ENCODE assay signal across 28 cellular contexts in the genomic region with DNA sequence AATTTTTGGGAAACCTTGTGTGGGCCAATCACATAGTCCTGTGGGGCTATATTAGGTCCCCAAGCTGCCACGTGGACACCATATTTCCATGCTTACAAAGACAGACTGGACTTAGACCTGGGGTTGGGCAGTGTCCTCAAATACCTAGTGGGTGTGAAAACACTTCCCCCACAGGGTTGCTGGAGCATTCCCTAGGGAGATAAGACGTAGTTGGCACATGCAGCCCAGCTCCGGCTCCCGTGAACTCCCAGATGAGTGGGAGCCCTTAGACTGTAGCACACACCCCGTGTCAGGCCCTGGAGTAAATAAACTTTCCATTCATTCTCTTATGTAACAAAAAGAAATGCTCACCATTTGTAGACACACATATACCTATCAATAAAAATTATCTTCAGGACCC. TPM values are rescaled to one million over a fixed set of nuclear protein-coding genes. Genes with fewer than 3 reads are reported as not detected.
"Had no signal": no experiment of that assay in that cellular context is flagged by ENCODE, and none has a peak within 500 bp of the region (broad histone marks: within the 10 kb centered on the region; RNA-seq: fewer than 3 reads in every experiment).

No MANE protein-coding gene starts in this region.

- H3K9me3 ChIP-seq: SJCRH30, SK-N-SH had no signal

- H3K4me3 ChIP-seq: cardiac muscle cell, SJCRH30 had no signal

- H3K27me3 ChIP-seq: brain microvascular endothelial cell, cardiac muscle cell, SJCRH30 had no signal

- ATAC-seq: activated CD8-positive, alpha-beta T cell treated with anti-CD3 and anti-CD28 coated beads for 36 hours; activated T-cell treated with anti-CD3 and anti-CD28 coated beads, Interleukin-2, amount 50 U/mL, for 4 hours; Panc1 had no signal

- H3K4me1 ChIP-seq: SJCRH30 had no signal

- DNase-seq: activated CD4-positive, alpha-beta T cell treated with anti-CD3 and anti-CD28 coated beads for 4 hours; activated CD8-positive, alpha-beta T cell treated with anti-CD3 and anti-CD28 coated beads for 36 hours; activated gamma-delta T cell; activated naive CD4-positive, alpha-beta T cell treated with anti-CD3 and anti-CD28 coated beads for 36 hours; activated T-cell treated with anti-CD3 and anti-CD28 coated beads, Interleukin-2, amount 50 U/mL, for 4 hours; brain microvascular endothelial cell; KBM-7; MV-4-11; NCI-H1092 treated with DMSO at 0.1 percent for 48 hours; NCI-H1417 treated with DMSO at 0.1 percent for 48 hours; NCI-H1694; NCI-H2029; NCI-H2107; NCI-H2171 treated with DMSO at 0.1 percent for 48 hours; NCI-H345; NCI-H510A treated with DMSO at 0.1 percent for 48 hours; NCI-H69; NK-92 treated with Interleukin-12 subunit alpha and Interleukin-12 subunit beta, amount 100 ng/mL, for 24 hours; OCI-M1; Right ventricle myocardium superior; SJCRH30; SK-N-SH; T-helper 1 cell; WERI-Rb-1 had no signal

- H3K36me3 ChIP-seq: SJCRH30, WERI-Rb-1 had no signal

- H3K27ac ChIP-seq: brain microvascular endothelial cell, cardiac muscle cell, RWPE1, SJCRH30, WERI-Rb-1 had no signal

- H3K4me2 ChIP-seq: SK-N-SH had no signal

- H3K9ac ChIP-seq: SK-N-SH had no signal

RNA-seq across cellular contexts. Expression of a gene that starts 14.2 kb away (rescaled TPM):
- total RNA-seq: T-helper 2 cell treated with Interferon-gamma antibody and Interleukin-4, amounts not matched to agents 100 ng/mL and 5 ng/mL, for 36 hours had no signal
